19 cellular contexts compared by ENCODE assay signal in genomic region chr13:104936304-104936703, GRCh38.
"Had no signal": no experiment of that assay in that cellular context is flagged by ENCODE, and none has a peak within 500 bp of the region (broad histone marks: within the 10 kb centered on the region; RNA-seq: fewer than 3 reads in every experiment).

No MANE protein-coding gene starts in this region.

- H3K4me3 ChIP-seq: ascending aorta, gastrocnemius medialis, left ventricle myocardium inferior, right atrium auricular region, upper lobe of right lung had no signal

- H3K36me3 ChIP-seq: ascending aorta, gastrocnemius medialis, left ventricle myocardium inferior, right atrium auricular region, upper lobe of right lung had no signal

- H3K27ac ChIP-seq: ascending aorta, gastrocnemius medialis, left ventricle myocardium inferior, right atrium auricular region, upper lobe of right lung had no signal

- H3K27me3 ChIP-seq: ascending aorta, gastrocnemius medialis, right atrium auricular region, upper lobe of right lung had no signal

- H3K9me3 ChIP-seq: ascending aorta, gastrocnemius medialis, right atrium auricular region, upper lobe of right lung had no signal

- ATAC-seq: activated CD8-positive, alpha-beta memory T cell treated with anti-CD3 and anti-CD28 coated beads, Interleukin-2, amount 10 ng/mL, durations not matched to agents 7 days and 5 days; activated CD8-positive, alpha-beta T cell treated with anti-CD3 and anti-CD28 coated beads for 36 hours; gastrocnemius medialis; natural killer cell; T-helper 17 cell; upper lobe of right lung had no signal

- DNase-seq: activated CD4-positive, alpha-beta T cell treated with anti-CD3 and anti-CD28 coated beads, Interleukin-2, amount 10 ng/mL, durations not matched to agents 7 days and 5 days; activated CD8-positive, alpha-beta memory T cell treated with anti-CD3 and anti-CD28 coated beads, Interleukin-2, amount 10 ng/mL, durations not matched to agents 7 days and 5 days; activated CD8-positive, alpha-beta T cell treated with anti-CD3 and anti-CD28 coated beads for 36 hours; activated gamma-delta T cell; activated T-cell treated with anti-CD3 and anti-CD28 coated beads for 4 hours; effector memory CD4-positive, alpha-beta T cell; gastrocnemius medialis; hippocampal formation; kidney glomerular epithelial cell; left ventricle myocardium inferior; mammary epithelial cell; midbrain; natural killer cell; stimulated activated CD4-positive, alpha-beta T cell treated with anti-CD3 and anti-CD28 coated beads, Interleukin-4, amount 100 ng/mL, for 24 hours; stimulated activated naive CD4-positive, alpha-beta T cell treated with Interleukin-2 at 50 U/mL for 16 hours; T-helper 17 cell; upper lobe of right lung had no signal

- H3K4me1 ChIP-seq: ascending aorta, gastrocnemius medialis, left ventricle myocardium inferior, right atrium auricular region, upper lobe of right lung had no signal
